10 cellular contexts compared by ENCODE assay signal in the genomic region with DNA sequence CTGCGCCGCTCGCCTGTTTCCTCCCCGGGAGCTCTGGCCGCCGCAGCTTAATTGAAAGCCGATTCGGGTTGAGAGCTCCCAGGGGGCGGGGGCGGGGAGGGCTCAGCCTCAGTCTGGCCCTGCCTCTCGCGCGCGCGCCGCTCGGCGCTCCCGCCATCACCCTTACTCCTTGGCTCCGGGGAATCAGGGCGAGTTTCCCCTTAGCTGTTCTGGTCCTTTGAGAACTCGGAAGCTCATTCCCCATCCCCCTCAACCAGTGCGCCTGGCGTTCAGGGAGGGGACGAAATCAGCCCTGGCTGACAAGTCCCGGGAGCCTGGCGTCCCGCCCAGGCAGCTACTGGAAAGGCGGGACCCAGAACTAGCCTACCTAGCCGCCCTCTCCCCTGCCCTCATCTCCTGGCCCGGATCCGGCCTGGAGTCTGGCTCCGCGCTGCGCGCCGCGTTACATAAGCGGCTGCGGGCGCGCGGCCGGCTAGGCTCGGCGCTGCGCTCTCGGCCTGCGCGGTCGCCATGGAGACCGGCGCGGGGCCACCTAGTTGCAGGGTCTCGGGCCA. TPM values are rescaled to one million over a fixed set of nuclear protein-coding genes. Genes with fewer than 3 reads are reported as not detected.
DNase-seq lines count a peak whose midpoint lies in the region; ATAC-seq, FAIRE-seq and TF ChIP-seq lines count a peak whose summit lies in the region.
"Had no signal": no experiment of that assay in that cellular context is flagged by ENCODE, and none has a peak within 500 bp of the region (broad histone marks: within the 10 kb centered on the region; RNA-seq: fewer than 3 reads in every experiment).

No MANE protein-coding gene starts in this region.

- H3K4me3 Mint-ChIP-seq in activated T-helper 17 cell treated with anti-CD3 and anti-CD28 coated beads, Interleukin-2, amount 50 U/mL, for 72 hours, result no peak overlapping the region

- H3K36me3 Mint-ChIP-seq in activated T-helper 17 cell treated with anti-CD3 and anti-CD28 coated beads, Interleukin-2, amount 50 U/mL, for 72 hours (ENCODE audit: low read depth), result no peaks in the 10 kb centered on the region

- H3K27ac ChIP-seq in keratinocyte (ENCODE audit: control insufficient read depth, insufficient read depth, low read length), result no peak overlapping the region

- ATAC-seq in activated T-helper 17 cell treated with anti-CD3 and anti-CD28 coated beads, Interleukin-2, amount 50 U/mL, for 72 hours (replicated peaks), result no peak
- no peak for ATAC-seq in HG03439 (IDR thresholded peaks at IDR 0.05; ENCODE audit: unreplicated experiment)

- H3K9me3 Mint-ChIP-seq in activated T-helper 17 cell treated with anti-CD3 and anti-CD28 coated beads, Interleukin-2, amount 50 U/mL, for 72 hours, result no peaks in the 10 kb centered on the region

- H3K4me1 Mint-ChIP-seq in activated T-helper 17 cell treated with anti-CD3 and anti-CD28 coated beads, Interleukin-2, amount 50 U/mL, for 72 hours, result peaks cover 4% of the 10 kb centered on the region

- H3K27me3 Mint-ChIP-seq in activated T-helper 17 cell treated with anti-CD3 and anti-CD28 coated beads, Interleukin-2, amount 50 U/mL, for 72 hours, result peaks cover 41% of the 10 kb centered on the region

- H3K9me1 ChIP-seq in keratinocyte (ENCODE audit: control insufficient read depth, extremely low read depth, insufficient read depth, low read length), result no peaks in the 10 kb centered on the region

- H3K36me3 ChIP-seq in keratinocyte (ENCODE audit: control insufficient read depth in 2 of 2, extremely low read depth in 1 of 2, insufficient read depth in 2 of 2, low read length in 2 of 2), result no peaks in the 10 kb centered on the region

- no peaks in the 10 kb centered on the region for H3K79me2 ChIP-seq in keratinocyte (ENCODE audit: control insufficient read depth, insufficient read depth, low read length)

- no peak overlapping the region for H3K27ac Mint-ChIP-seq in activated T-helper 17 cell treated with anti-CD3 and anti-CD28 coated beads, Interleukin-2, amount 50 U/mL, for 72 hours

- no peaks in the 10 kb centered on the region for H3K4me1 ChIP-seq in keratinocyte (ENCODE audit: control insufficient read depth, extremely low read depth, insufficient read depth, low read length)

- peaks cover 66% of the 10 kb centered on the region for H3K27me3 ChIP-seq in keratinocyte (ENCODE audit: control insufficient read depth, extremely low read depth, insufficient read depth, low read length)

- dilution Hi-C loops in keratinocyte (cut with MboI; ENCODE audit: extremely low pct_ligation_motif_present, low sequenced_read_pairs), result no loop called here

- no peak overlapping the region for H3K4me3 ChIP-seq in keratinocyte (ENCODE audit: control insufficient read depth in 2 of 3, extremely low read depth in 1 of 3, insufficient read depth in 2 of 3, low read depth in 1 of 3, low read length in 3 of 3)

- H3K9me3 ChIP-seq in keratinocyte (ENCODE audit: control insufficient read depth, low read depth, low read length), result no peaks in the 10 kb centered on the region

- no peak for FAIRE-seq in keratinocyte (lab: Jason Lieb, UNC)
- FAIRE-seq: bronchial epithelial cell, TTC549 had no signal

- no peak overlapping the region for H3K9ac ChIP-seq in keratinocyte (ENCODE audit: control insufficient read depth, extremely low read depth, insufficient read depth, low read length)

- DNase-seq in COR-L47 (lab: John Stamatoyannopoulos, UW), result peak; percentile 87
- DNase-seq in NCI-H1436 (lab: John Stamatoyannopoulos, UW), result peak; percentile 88
- peak; percentile 82 for DNase-seq in SK-N-DZ (ENCODE audit: low spot score)
- no peak for DNase-seq in keratinocyte (ENCODE audit: low read depth, low spot score)
- no peak for DNase-seq in DMS114 treated with DMSO at 0.1 percent for 48 hours (lab: John Stamatoyannopoulos, UW; ENCODE audit: unreplicated experiment)
- no peak for DNase-seq in dedifferentiated amniotic fluid mesenchymal stem cell (ENCODE audit: extremely low spot score)

- no peak overlapping the region for H2AFZ ChIP-seq in keratinocyte (ENCODE audit: control insufficient read depth, low read length)

- TF ChIP-seq CTCF in keratinocyte (optimal IDR thresholded peaks at IDR 0.05 in 1 of 3, IDR thresholded peaks at IDR 0.05 in 1 of 3, conservative IDR thresholded peaks at IDR 0.05 in 1 of 3; ENCODE audit: extremely low read depth in 1 of 3, insufficient read depth in 2 of 3, low read length in 3 of 3), result no peak

- H4K20me1 ChIP-seq in keratinocyte (ENCODE audit: control insufficient read depth, extremely low read depth, insufficient read depth, low read length), result no peaks in the 10 kb centered on the region

- peak overlapping the region; percentile 60 for H3K4me2 ChIP-seq in keratinocyte (ENCODE audit: control insufficient read depth, extremely low read depth, insufficient read depth, low read depth, low read length)

RNA-seq across cellular contexts. Expression of gene SLC12A5, which starts 2.8 kb away (rescaled TPM):
- polyA plus RNA-seq in SK-N-DZ (2014; cell fraction: cytosol; rRNA removed), result 0.52 and 0.55 TPM in 2 replicates
- 4.7 and 9.5 TPM in 2 replicates for polyA plus RNA-seq in SK-N-DZ (2014; cell fraction: nucleus; rRNA removed)
- polyA plus RNA-seq in keratinocyte, result 0.42 to 1.0 TPM in 2 of 3 replicates, not detected in the other
- not detected for polyA plus RNA-seq in keratinocyte (2011; ENCODE audit: low read depth)
- 1.2 and 1.7 TPM in 2 replicates for polyA plus RNA-seq in keratinocyte (2011; cell fraction: cytosol; rRNA removed)
- polyA plus RNA-seq in keratinocyte (2011; cell fraction: nucleus; rRNA removed), result 0.27 and 0.84 TPM in 2 replicates
- polyA plus RNA-seq in keratinocyte (2012; ENCODE audit: low replicate concordance), result 2.0 TPM in 1 of 2 replicates, not detected in the other
- polyA minus RNA-seq in keratinocyte, result 0.29 TPM in 1 of 3 replicates, not detected in the others
- not detected for polyA minus RNA-seq in keratinocyte (2011; cell fraction: cytosol; rRNA and poly(A)+ RNA removed)
- polyA minus RNA-seq in keratinocyte (2011; cell fraction: nucleus; rRNA and poly(A)+ RNA removed), result 0.93 TPM in 1 of 2 replicates, not detected in the other
- under 1 TPM in 1 of 2 donors, not detected in 1; 0.61 TPM for total RNA-seq in activated T-helper 17 cell treated with anti-CD3 and anti-CD28 coated beads, Interleukin-2, amount 50 U/mL, for 72 hours
- total RNA-seq: bronchial epithelial cell had no signal

RNA-seq across cellular contexts. Expression of gene MMP9, which starts 23.1 kb away (rescaled TPM):
- 0.26 TPM in 1 of 2 replicates, not detected in the other for polyA plus RNA-seq in SK-N-DZ (2014; cell fraction: cytosol; rRNA removed)
- polyA plus RNA-seq in SK-N-DZ (2014; cell fraction: nucleus; rRNA removed), result not detected in 2 replicates
- 0.18 to 1.1 TPM (median 0.68 TPM) in 3 replicates for polyA plus RNA-seq in keratinocyte
- 0.19 TPM for polyA plus RNA-seq in keratinocyte (2011; ENCODE audit: low read depth)
- 0.11 and 0.26 TPM in 2 replicates for polyA plus RNA-seq in keratinocyte (2011; cell fraction: cytosol; rRNA removed)
- 0.75 and 1.3 TPM in 2 replicates for polyA plus RNA-seq in keratinocyte (2011; cell fraction: nucleus; rRNA removed)
- 0.30 and 3.1 TPM in 2 replicates for polyA plus RNA-seq in keratinocyte (2012; ENCODE audit: low replicate concordance)
- polyA minus RNA-seq in keratinocyte, result 0.06 to 1.7 TPM (median 0.40 TPM) in 3 replicates
- 1.2 TPM for polyA minus RNA-seq in keratinocyte (2011; cell fraction: cytosol; rRNA and poly(A)+ RNA removed)
- polyA minus RNA-seq in keratinocyte (2011; cell fraction: nucleus; rRNA and poly(A)+ RNA removed), result 0.85 and 1.4 TPM in 2 replicates
- not detected for total RNA-seq in activated T-helper 17 cell treated with anti-CD3 and anti-CD28 coated beads, Interleukin-2, amount 50 U/mL, for 72 hours

RNA-seq across cellular contexts. Expression of gene NCOA5, which starts 58.0 kb away (rescaled TPM):
- polyA plus RNA-seq in SK-N-DZ (2014; cell fraction: cytosol; rRNA removed), result 28.4 and 30.3 TPM in 2 replicates
- 25.6 and 28.6 TPM in 2 replicates for polyA plus RNA-seq in SK-N-DZ (2014; cell fraction: nucleus; rRNA removed)
- polyA plus RNA-seq in keratinocyte, result 12.8 to 23.9 TPM (median 17.6 TPM) in 3 replicates
- polyA plus RNA-seq in keratinocyte (2011; ENCODE audit: low read depth), result 18.1 TPM
- 12.5 and 14.2 TPM in 2 replicates for polyA plus RNA-seq in keratinocyte (2011; cell fraction: cytosol; rRNA removed)
- polyA plus RNA-seq in keratinocyte (2011; cell fraction: nucleus; rRNA removed), result 22.3 and 25.7 TPM in 2 replicates
- polyA plus RNA-seq in keratinocyte (2012; ENCODE audit: low replicate concordance), result 10.2 and 20.7 TPM in 2 replicates
- polyA minus RNA-seq in keratinocyte, result 13.2 to 19.3 TPM (median 19.2 TPM) in 3 replicates
- polyA minus RNA-seq in keratinocyte (2011; cell fraction: cytosol; rRNA and poly(A)+ RNA removed), result 11.9 TPM
- 10.2 and 15.5 TPM in 2 replicates for polyA minus RNA-seq in keratinocyte (2011; cell fraction: nucleus; rRNA and poly(A)+ RNA removed)
- 10 to 100 TPM; 16.4 to 31.6 TPM for total RNA-seq in activated T-helper 17 cell treated with anti-CD3 and anti-CD28 coated beads, Interleukin-2, amount 50 U/mL, for 72 hours

RNA-seq across cellular contexts. Expression of gene ZNF335, which starts 59.8 kb away (rescaled TPM):
- 14.4 and 15.1 TPM in 2 replicates for polyA plus RNA-seq in SK-N-DZ (2014; cell fraction: cytosol; rRNA removed)
- 33.7 and 53.1 TPM in 2 replicates for polyA plus RNA-seq in SK-N-DZ (2014; cell fraction: nucleus; rRNA removed)
- polyA plus RNA-seq in keratinocyte, result 5.8 to 9.1 TPM (median 6.8 TPM) in 3 replicates
- 2.8 TPM for polyA plus RNA-seq in keratinocyte (2011; ENCODE audit: low read depth)
- 3.7 and 6.4 TPM in 2 replicates for polyA plus RNA-seq in keratinocyte (2011; cell fraction: cytosol; rRNA removed)
- 25.7 and 32.3 TPM in 2 replicates for polyA plus RNA-seq in keratinocyte (2011; cell fraction: nucleus; rRNA removed)
- 10.8 and 11.8 TPM in 2 replicates for polyA plus RNA-seq in keratinocyte (2012; ENCODE audit: low replicate concordance)
- 11.4 to 39.2 TPM (median 18.8 TPM) in 3 replicates for polyA minus RNA-seq in keratinocyte
- 7.9 TPM for polyA minus RNA-seq in keratinocyte (2011; cell fraction: cytosol; rRNA and poly(A)+ RNA removed)
- polyA minus RNA-seq in keratinocyte (2011; cell fraction: nucleus; rRNA and poly(A)+ RNA removed), result 20.3 and 26.6 TPM in 2 replicates
- 10 to 100 TPM; 46.0 to 53.9 TPM for total RNA-seq in activated T-helper 17 cell treated with anti-CD3 and anti-CD28 coated beads, Interleukin-2, amount 50 U/mL, for 72 hours

Comparison
In these comparisons a context has a peak if more than half of its experiments do, and no peak if none do; other contexts are left out.
1. DNase-seq: peak in COR-L47 (single experiment), NCI-H1436 (single experiment) and SK-N-DZ (single experiment); none in keratinocyte (single experiment), DMS114 treated with DMSO at 0.1 percent for 48 hours (single experiment) and dedifferentiated amniotic fluid mesenchymal stem cell (single experiment).